13 cellular contexts compared by ENCODE assay signal in genomic region chr6:63529498-63529897, GRCh38. TPM values are rescaled to one million over a fixed set of nuclear protein-coding genes. Genes with fewer than 3 reads are reported as not detected.
DNase-seq lines count a peak whose midpoint lies in the region; ATAC-seq and TF ChIP-seq lines count a peak whose summit lies in the region.
"Had no signal": no experiment of that assay in that cellular context is flagged by ENCODE, and none has a peak within 500 bp of the region (broad histone marks: within the 10 kb centered on the region; RNA-seq: fewer than 3 reads in every experiment).

No MANE protein-coding gene starts in this region.

- no peaks in the 10 kb centered on the region for H3K79me2 ChIP-seq in OCI-LY3 (ENCODE audit: low read length)
- H3K79me2 ChIP-seq: parathyroid adenoma had no signal

- H3K4me3 Mint-ChIP-seq in activated CD4-positive, alpha-beta T cell treated with anti-CD3 and anti-CD28 coated beads, Interleukin-2, amount 10 ng/mL, durations not matched to agents 7 days and 5 days: peak overlapping the region; percentile 68
- H3K4me3 Mint-ChIP-seq: activated naive CD8-positive, alpha-beta T cell had no signal

- POLR2A ChIA-PET in activated CD4-positive, alpha-beta T cell treated with anti-CD3 and anti-CD28 coated beads, Interleukin-2, amount 10 ng/mL, durations not matched to agents 7 days and 5 days (lab: Charles Lee): no interaction called here

- H3K36me3 Mint-ChIP-seq in activated CD4-positive, alpha-beta T cell treated with anti-CD3 and anti-CD28 coated beads, Interleukin-2, amount 10 ng/mL, durations not matched to agents 7 days and 5 days (ENCODE audit: low read depth): no peaks in the 10 kb centered on the region
- H3K36me3 Mint-ChIP-seq: activated naive CD8-positive, alpha-beta T cell had no signal

- TF ChIP-seq CTCF in OCI-LY3 (IDR thresholded peaks at IDR 0.05; ENCODE audit: low read depth, low read length): no peak
- no peak for TF ChIP-seq CTCF in psoas muscle (IDR thresholded peaks at IDR 0.05)

- intact Hi-C loops in psoas muscle (cut with DNase I): loop anchor here in 1 of 2 donors (5.0 kb wide), 1 partner anchor 52 kb away; no protein-coding TSS in a partner anchor

- no peak for ATAC-seq in psoas muscle
- no peak for ATAC-seq in GM19023 (IDR thresholded peaks at IDR 0.05; ENCODE audit: unreplicated experiment)
- ATAC-seq in GM21723 (IDR thresholded peaks at IDR 0.05; ENCODE audit: unreplicated experiment): no peak

- peak; percentile 7 for DNase-seq in activated CD4-positive, alpha-beta T cell treated with anti-CD3 and anti-CD28 coated beads, Interleukin-2, amount 10 ng/mL, durations not matched to agents 7 days and 5 days
- DNase-seq in activated CD4-positive, alpha-beta T cell treated with anti-CD3 and anti-CD28 coated beads, Interleukin-2, amount 50 U/mL, for 48 hours: no peak
- DNase-seq in amniotic epithelial cell (ENCODE audit: low read depth): peak; percentile 15
- no peak for DNase-seq in psoas muscle
- DNase-seq in putamen (ENCODE audit: low spot score): no peak
- DNase-seq: activated CD4-positive, alpha-beta T cell treated with anti-CD3 and anti-CD28 coated beads for 1 hour; Karpas-422 had no signal

- CTCF ChIA-PET in activated CD4-positive, alpha-beta T cell treated with anti-CD3 and anti-CD28 coated beads, Interleukin-2, amount 10 ng/mL, durations not matched to agents 7 days and 5 days (lab: Charles Lee): no interaction called here

- no peak overlapping the region for H3K27ac ChIP-seq in OCI-LY3 (ENCODE audit: low read length)
- peak overlapping the region; percentile 31 for H3K27ac ChIP-seq in psoas muscle
- H3K27ac ChIP-seq: parathyroid adenoma, SK-N-MC had no signal

- no peaks in the 10 kb centered on the region for H3K27me3 Mint-ChIP-seq in activated CD4-positive, alpha-beta T cell treated with anti-CD3 and anti-CD28 coated beads, Interleukin-2, amount 10 ng/mL, durations not matched to agents 7 days and 5 days
- H3K27me3 Mint-ChIP-seq: activated naive CD8-positive, alpha-beta T cell had no signal

- H3K4me3 ChIP-seq in OCI-LY3 (ENCODE audit: low read length) (peak overlapping the region; percentile 10; the same call in 1 of the 2 replicates), psoas muscle (peak overlapping the region; percentile 21)
- H3K4me3 ChIP-seq: SK-N-MC had no signal

- H3K36me3 ChIP-seq in OCI-LY3 (replicated peaks; ENCODE audit: low read depth, low read length) (no peaks in the 10 kb centered on the region), psoas muscle (ENCODE audit: insufficient read depth in 1 of 2, low read depth in 1 of 2) (no peaks in the 10 kb centered on the region)

- H4K20me1 ChIP-seq in OCI-LY3 (ENCODE audit: insufficient read depth, low read length): no peaks in the 10 kb centered on the region

- H3K27me3 ChIP-seq in OCI-LY3 (ENCODE audit: low read depth, low read length): peaks cover 20% of the 10 kb centered on the region
- no peaks in the 10 kb centered on the region for H3K27me3 ChIP-seq in psoas muscle (ENCODE audit: insufficient read depth in 3 of 3, low read length in 2 of 3)

- peaks cover 3% of the 10 kb centered on the region for H3K9me3 Mint-ChIP-seq in activated CD4-positive, alpha-beta T cell treated with anti-CD3 and anti-CD28 coated beads, Interleukin-2, amount 10 ng/mL, durations not matched to agents 7 days and 5 days

- 54 to 68% (median 58%) methylated on average over 4 of the region's 4 CpGs for WGBS in psoas muscle, 3 donors

- peak overlapping the region; percentile 96 for H3K27ac Mint-ChIP-seq in activated CD4-positive, alpha-beta T cell treated with anti-CD3 and anti-CD28 coated beads, Interleukin-2, amount 10 ng/mL, durations not matched to agents 7 days and 5 days
- H3K27ac Mint-ChIP-seq: activated naive CD8-positive, alpha-beta T cell had no signal

- no peaks in the 10 kb centered on the region for H3K9me3 ChIP-seq in OCI-LY3 (ENCODE audit: insufficient read depth, low read length)
- H3K9me3 ChIP-seq in psoas muscle: no peaks in the 10 kb centered on the region

- H3K4me1 Mint-ChIP-seq in activated CD4-positive, alpha-beta T cell treated with anti-CD3 and anti-CD28 coated beads, Interleukin-2, amount 10 ng/mL, durations not matched to agents 7 days and 5 days: peaks cover 36% of the 10 kb centered on the region

- H3K4me1 ChIP-seq in OCI-LY3 (ENCODE audit: low read length): peaks cover 26% of the 10 kb centered on the region
- H3K4me1 ChIP-seq in psoas muscle: peaks cover 10% of the 10 kb centered on the region
- H3K4me1 ChIP-seq: parathyroid adenoma had no signal

- peak overlapping the region; percentile 50 for H3K4me2 ChIP-seq in OCI-LY3 (ENCODE audit: low read length)

- no peak overlapping the region for H3K9ac ChIP-seq in OCI-LY3 (ENCODE audit: low read length)
- H3K9ac ChIP-seq: parathyroid adenoma had no signal

- no peak overlapping the region for H2AFZ ChIP-seq in OCI-LY3 (ENCODE audit: low read depth, low read length)

RNA-seq across cellular contexts. Expression of gene PTP4A1, which starts 42.8 kb away (rescaled TPM):
- total RNA-seq in activated CD4-positive, alpha-beta T cell treated with anti-CD3 and anti-CD28 coated beads, Interleukin-2, amount 10 ng/mL, durations not matched to agents 7 days and 5 days: 10 to 100 TPM; 53.6 to 61.7 TPM
- total RNA-seq in psoas muscle: 100 to 1,000 TPM; 153 to 202 (median 184) TPM
- 100 to 1,000 TPM; 113 to 159 (median 151) TPM for polyA plus RNA-seq in psoas muscle

Comparison
In these comparisons a context has a peak if more than half of its experiments do, and no peak if none do; other contexts are left out.
1. DNase-seq: peak in activated CD4-positive, alpha-beta T cell treated with anti-CD3 and anti-CD28 coated beads, Interleukin-2, amount 10 ng/mL, durations not matched to agents 7 days and 5 days (single experiment) and amniotic epithelial cell (single experiment); none in activated CD4-positive, alpha-beta T cell treated with anti-CD3 and anti-CD28 coated beads, Interleukin-2, amount 50 U/mL, for 48 hours (0 of 2), psoas muscle (0 of 2) and putamen (single experiment).